ENCODE assay signal across 23 cellular contexts in the genomic region with DNA sequence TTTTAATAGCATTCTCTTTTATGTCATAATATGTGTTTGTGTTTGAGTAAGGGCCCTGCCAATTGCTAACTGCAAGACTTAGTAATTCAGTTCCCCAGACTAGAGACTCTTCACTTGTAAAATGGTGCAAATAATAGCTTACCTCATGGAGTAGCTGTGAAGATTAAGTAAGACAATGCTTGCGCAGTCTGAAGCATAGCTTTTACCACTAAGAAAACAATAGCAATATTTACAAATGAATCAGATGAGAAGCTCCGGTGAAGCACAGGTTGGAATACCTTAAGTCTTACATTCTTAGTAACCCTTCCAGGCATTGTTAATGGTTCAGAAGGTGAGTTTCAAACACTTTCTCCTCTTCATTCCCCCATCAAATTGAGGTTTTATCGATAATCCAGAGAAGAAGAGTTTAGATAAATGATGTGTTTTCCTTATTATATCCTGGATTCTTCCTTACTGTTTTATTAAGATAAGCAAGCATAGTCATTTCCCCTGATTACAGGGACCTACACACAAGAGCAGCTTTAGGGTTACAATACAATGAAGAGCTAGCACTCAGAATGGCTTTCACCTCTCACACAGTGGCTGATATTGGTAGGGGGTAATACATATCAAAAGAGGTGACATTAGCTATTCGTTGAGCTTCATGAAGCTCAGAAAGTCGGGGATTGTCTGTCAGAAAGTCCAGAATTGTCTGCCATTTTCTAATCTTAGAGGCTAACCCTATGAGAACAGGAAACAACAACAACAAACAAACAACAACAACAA.
"Had no signal": no experiment of that assay in that cellular context is flagged by ENCODE, and none has a peak within 500 bp of the region (broad histone marks: within the 10 kb centered on the region; RNA-seq: fewer than 3 reads in every experiment).

No MANE protein-coding gene starts in this region.

- DNase-seq: activated B cell treated with CpG ODN at 0.5 μM for 24 hours; activated CD4-positive, alpha-beta T cell treated with anti-CD3 and anti-CD28 coated beads, Interleukin-2, amount 10 ng/mL, durations not matched to agents 24 days and 14 days; activated CD8-positive, alpha-beta memory T cell treated with anti-CD3 and anti-CD28 coated beads, Interleukin-2, amount 50 U/mL, for 4 hours; activated CD8-positive, alpha-beta T cell treated with anti-CD3 and anti-CD28 coated beads, Interleukin-2, amount 10 ng/mL, durations not matched to agents 7 days and 5 days; activated gamma-delta T cell; activated T-cell treated with anti-CD3 and anti-CD28 coated beads, Interleukin-2, amount 50 U/mL, for 72 hours; central memory CD4-positive, alpha-beta T cell; cortex of kidney; effector CD8-positive, alpha-beta T cell; left colon; lower lobe of right lung; midbrain; psoas muscle; right lobe of liver; stimulated activated CD4-positive, alpha-beta T cell treated with anti-CD3 and anti-CD28 coated beads, Interleukin-4, amount 100 ng/mL, for 4 hours; stimulated activated CD8-positive, alpha-beta memory T cell treated with anti-CD3 and anti-CD28 coated beads, Interleukin-4, amount 100 ng/mL, for 48 hours; stimulated activated naive CD4-positive, alpha-beta T cell treated with Interleukin-2 at 50 U/mL for 16 hours; T-helper 2 cell; trophoblast cell had no signal

- H3K27ac Mint-ChIP-seq: activated B cell treated with CpG ODN at 0.5 μM for 24 hours; activated CD4-positive, alpha-beta T cell treated with anti-CD3 and anti-CD28 coated beads, Interleukin-2, amount 10 ng/mL, durations not matched to agents 24 days and 14 days; activated CD8-positive, alpha-beta T cell treated with anti-CD3 and anti-CD28 coated beads, Interleukin-2, amount 10 ng/mL, durations not matched to agents 7 days and 5 days; activated naive CD4-positive, alpha-beta T cell treated with anti-CD3 and anti-CD28 coated beads, Interleukin-2, amount 50 U/mL, for 72 hours; activated T-cell treated with anti-CD3 and anti-CD28 coated beads, Interleukin-2, amount 50 U/mL, for 72 hours had no signal

- H3K36me3 ChIP-seq: lower lobe of right lung, right lobe of liver, suprapubic skin had no signal

- H3K4me3 Mint-ChIP-seq: activated B cell treated with CpG ODN at 0.5 μM for 24 hours; activated CD4-positive, alpha-beta T cell treated with anti-CD3 and anti-CD28 coated beads, Interleukin-2, amount 10 ng/mL, durations not matched to agents 24 days and 14 days; activated CD8-positive, alpha-beta T cell treated with anti-CD3 and anti-CD28 coated beads, Interleukin-2, amount 10 ng/mL, durations not matched to agents 7 days and 5 days; activated T-cell treated with anti-CD3 and anti-CD28 coated beads, Interleukin-2, amount 50 U/mL, for 72 hours; neural crest cell had no signal

- ATAC-seq: activated CD8-positive, alpha-beta T cell treated with anti-CD3 and anti-CD28 coated beads, Interleukin-2, amount 10 ng/mL, durations not matched to agents 7 days and 5 days; activated naive CD4-positive, alpha-beta T cell treated with anti-CD3 and anti-CD28 coated beads, Interleukin-2, amount 50 U/mL, for 72 hours; activated T-cell treated with anti-CD3 and anti-CD28 coated beads, Interleukin-2, amount 50 U/mL, for 72 hours; left colon; lower lobe of right lung; psoas muscle; right lobe of liver had no signal

- H3K27me3 Mint-ChIP-seq: activated B cell treated with CpG ODN at 0.5 μM for 24 hours; activated CD4-positive, alpha-beta T cell treated with anti-CD3 and anti-CD28 coated beads, Interleukin-2, amount 10 ng/mL, durations not matched to agents 24 days and 14 days had no signal

- H3K4me3 ChIP-seq: lower lobe of right lung, psoas muscle, right lobe of liver, smooth muscle cell, suprapubic skin had no signal

- H3K4me1 Mint-ChIP-seq: activated B cell treated with CpG ODN at 0.5 μM for 24 hours; activated CD4-positive, alpha-beta T cell treated with anti-CD3 and anti-CD28 coated beads, Interleukin-2, amount 10 ng/mL, durations not matched to agents 24 days and 14 days; neural crest cell had no signal

- H3K27me3 ChIP-seq: right lobe of liver, suprapubic skin had no signal

- H3K36me3 Mint-ChIP-seq: activated naive CD4-positive, alpha-beta T cell treated with anti-CD3 and anti-CD28 coated beads, Interleukin-2, amount 50 U/mL, for 72 hours had no signal

- H3K9me3 Mint-ChIP-seq: activated CD4-positive, alpha-beta T cell treated with anti-CD3 and anti-CD28 coated beads, Interleukin-2, amount 10 ng/mL, durations not matched to agents 24 days and 14 days; neural crest cell had no signal
